Comparison of ENCODE assay signal across 1 cellular context in the genomic region with DNA sequence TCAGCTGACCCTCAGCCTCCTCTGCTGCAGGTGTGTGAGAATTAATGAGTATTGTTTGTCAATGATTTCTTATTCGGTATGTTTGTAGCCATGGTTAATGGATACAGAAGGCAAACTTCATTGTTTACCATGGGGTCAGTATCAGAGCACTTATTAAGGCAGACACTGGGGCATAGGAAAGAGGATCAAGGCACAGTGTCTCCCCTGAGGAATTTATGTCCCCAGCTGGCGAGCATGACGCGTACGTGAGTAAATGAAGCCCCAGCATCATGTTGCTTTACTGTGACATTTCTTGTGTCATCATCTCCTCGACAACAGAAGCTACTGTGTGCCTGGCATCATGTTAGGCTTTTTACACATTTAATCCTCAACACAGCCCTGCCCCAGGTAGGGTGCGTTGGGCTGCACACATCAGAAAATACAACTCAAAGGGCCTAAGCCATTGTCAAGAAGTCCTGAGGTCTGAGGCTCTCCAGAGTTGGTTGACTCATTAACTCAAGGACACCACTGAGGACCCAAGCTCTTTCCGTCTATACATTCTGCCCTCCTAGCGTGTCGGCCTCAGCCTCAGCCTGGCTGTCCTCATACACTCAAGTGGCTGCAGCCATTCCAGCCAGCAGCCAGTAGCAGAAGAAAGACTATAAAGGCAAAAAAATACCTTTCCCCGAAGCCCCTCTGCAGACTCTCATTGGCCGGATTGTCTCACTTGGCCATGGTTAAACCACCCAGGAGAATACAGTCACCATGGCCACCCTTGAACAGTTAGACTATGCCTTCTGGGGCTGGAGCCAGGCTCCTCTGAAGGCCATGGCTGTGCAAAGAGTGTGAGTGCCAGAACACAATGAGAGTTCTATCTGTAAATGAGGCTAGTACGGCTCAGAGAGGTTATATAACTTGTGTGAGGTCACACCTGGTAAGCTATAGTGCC.
TF ChIP-seq lines count a peak whose summit lies in the region.

No MANE protein-coding gene starts in this region.

TF ChIP-seq in HepG2, 621 proteins besides CTCF, POLR2A, EP300 and RAD21 (continued from another document and continues in another):
- TF ChIP-seq ZNF296 (CRISPR knock-in tag; conservative IDR thresholded peaks at IDR 0.05) (no peak), RFX5 (IDR thresholded peaks at IDR 0.05; ENCODE audit: low read depth, low read length) (no peak), MEIS1 (CRISPR knock-in tag; IDR thresholded peaks at IDR 0.05; ENCODE audit: borderline replicate concordance) (no peak), IKZF1 (IDR thresholded peaks at IDR 0.05) (no peak), ZNF44 (CRISPR knock-in tag; IDR thresholded peaks at IDR 0.05) (no peak), ZNF7 (CRISPR knock-in tag; IDR thresholded peaks at IDR 0.05) (peak; percentile 52; the same call in 1 of the 2 replicates), CENPX (CRISPR knock-in tag; IDR thresholded peaks at IDR 0.05) (no peak), ZNF598 (CRISPR knock-in tag; IDR thresholded peaks at IDR 0.05; ENCODE audit: borderline replicate concordance) (peak; percentile 73; the same call in 1 of the 2 replicates), WIZ (CRISPR knock-in tag; IDR thresholded peaks at IDR 0.05) (peak; percentile 74; the same call in 1 of the 2 replicates), PAX8 (CRISPR knock-in tag; IDR thresholded peaks at IDR 0.05; ENCODE audit: borderline replicate concordance) (no peak), NFYB (CRISPR knock-in tag; IDR thresholded peaks at IDR 0.05) (no peak), ZNF570 (CRISPR knock-in tag; IDR thresholded peaks at IDR 0.05; ENCODE audit: borderline replicate concordance) (no peak), IKZF4 (CRISPR knock-in tag; IDR thresholded peaks at IDR 0.05; ENCODE audit: borderline replicate concordance, low read depth, not compliant biosample characterization) (no peak), KDM5A (IDR thresholded peaks at IDR 0.05; ENCODE audit: borderline replicate concordance, low read length) (no peak), ARNT (IDR thresholded peaks at IDR 0.05) (no peak), SP2 (CRISPR knock-in tag; IDR thresholded peaks at IDR 0.05) (no peak), HES4 (CRISPR knock-in tag; IDR thresholded peaks at IDR 0.05; ENCODE audit: borderline replicate concordance) (no peak), MXD4 (CRISPR knock-in tag; IDR thresholded peaks at IDR 0.05) (no peak; the same call in 1 of the 2 replicates), ZNF335 (CRISPR knock-in tag; IDR thresholded peaks at IDR 0.05) (no peak), HNRNPH1 (optimal IDR thresholded peaks at IDR 0.05; ENCODE audit: low read depth, low read length) (no peak), ZFP1 (CRISPR knock-in tag; IDR thresholded peaks at IDR 0.05) (no peak), NRL (CRISPR knock-in tag; IDR thresholded peaks at IDR 0.05; ENCODE audit: borderline replicate concordance) (no peak), JDP2 (CRISPR knock-in tag; IDR thresholded peaks at IDR 0.05; ENCODE audit: borderline replicate concordance) (no peak), FOXO1 (CRISPR knock-in tag; IDR thresholded peaks at IDR 0.05) (no peak), TP53 (CRISPR knock-in tag; conservative IDR thresholded peaks at IDR 0.05) (no peak), SOX13 (IDR thresholded peaks at IDR 0.05) (no peak), SOX13 (CRISPR knock-in tag; conservative IDR thresholded peaks at IDR 0.05 in 1 of 2, IDR thresholded peaks at IDR 0.05 in 1 of 2) (peak in 1 of 2 experiments; percentile 41; a peak in 1 of 4 replicates), ZNF761 (CRISPR knock-in tag; conservative IDR thresholded peaks at IDR 0.05) (no peak), ZNF138 (CRISPR knock-in tag; IDR thresholded peaks at IDR 0.05; ENCODE audit: low read depth) (no peak), KDM1A (CRISPR knock-in tag; IDR thresholded peaks at IDR 0.05) (no peak), SRSF9 (IDR thresholded peaks at IDR 0.05; ENCODE audit: borderline replicate concordance, insufficient read depth, low read depth, low read length, poor library complexity, severe bottlenecking) (no peak), SP140L (CRISPR knock-in tag; IDR thresholded peaks at IDR 0.05; ENCODE audit: borderline replicate concordance) (no peak), HNF4A (CRISPR knock-in tag; IDR thresholded peaks at IDR 0.05) (no peak), GATA4 (IDR thresholded peaks at IDR 0.05; ENCODE audit: borderline replicate concordance, low read depth) (no peak)
- TF ChIP-seq, protein P1, sequence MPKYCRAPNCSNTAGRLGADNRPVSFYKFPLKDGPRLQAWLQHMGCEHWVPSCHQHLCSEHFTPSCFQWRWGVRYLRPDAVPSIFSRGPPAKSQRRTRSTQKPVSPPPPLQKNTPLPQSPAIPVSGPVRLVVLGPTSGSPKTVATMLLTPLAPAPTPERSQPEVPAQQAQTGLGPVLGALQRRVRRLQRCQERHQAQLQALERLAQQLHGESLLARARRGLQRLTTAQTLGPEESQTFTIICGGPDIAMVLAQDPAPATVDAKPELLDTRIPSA (CRISPR knock-in tag; IDR thresholded peaks at IDR 0.05; ENCODE audit: borderline replicate concordance), result no peak
- TF ChIP-seq, protein P2, sequence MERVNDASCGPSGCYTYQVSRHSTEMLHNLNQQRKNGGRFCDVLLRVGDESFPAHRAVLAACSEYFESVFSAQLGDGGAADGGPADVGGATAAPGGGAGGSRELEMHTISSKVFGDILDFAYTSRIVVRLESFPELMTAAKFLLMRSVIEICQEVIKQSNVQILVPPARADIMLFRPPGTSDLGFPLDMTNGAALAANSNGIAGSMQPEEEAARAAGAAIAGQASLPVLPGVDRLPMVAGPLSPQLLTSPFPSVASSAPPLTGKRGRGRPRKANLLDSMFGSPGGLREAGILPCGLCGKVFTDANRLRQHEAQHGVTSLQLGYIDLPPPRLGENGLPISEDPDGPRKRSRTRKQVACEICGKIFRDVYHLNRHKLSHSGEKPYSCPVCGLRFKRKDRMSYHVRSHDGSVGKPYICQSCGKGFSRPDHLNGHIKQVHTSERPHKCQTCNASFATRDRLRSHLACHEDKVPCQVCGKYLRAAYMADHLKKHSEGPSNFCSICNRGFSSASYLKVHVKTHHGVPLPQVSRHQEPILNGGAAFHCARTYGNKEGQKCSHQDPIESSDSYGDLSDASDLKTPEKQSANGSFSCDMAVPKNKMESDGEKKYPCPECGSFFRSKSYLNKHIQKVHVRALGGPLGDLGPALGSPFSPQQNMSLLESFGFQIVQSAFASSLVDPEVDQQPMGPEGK (CRISPR knock-in tag; IDR thresholded peaks at IDR 0.05), result no peak
- TF ChIP-seq, protein P3, sequence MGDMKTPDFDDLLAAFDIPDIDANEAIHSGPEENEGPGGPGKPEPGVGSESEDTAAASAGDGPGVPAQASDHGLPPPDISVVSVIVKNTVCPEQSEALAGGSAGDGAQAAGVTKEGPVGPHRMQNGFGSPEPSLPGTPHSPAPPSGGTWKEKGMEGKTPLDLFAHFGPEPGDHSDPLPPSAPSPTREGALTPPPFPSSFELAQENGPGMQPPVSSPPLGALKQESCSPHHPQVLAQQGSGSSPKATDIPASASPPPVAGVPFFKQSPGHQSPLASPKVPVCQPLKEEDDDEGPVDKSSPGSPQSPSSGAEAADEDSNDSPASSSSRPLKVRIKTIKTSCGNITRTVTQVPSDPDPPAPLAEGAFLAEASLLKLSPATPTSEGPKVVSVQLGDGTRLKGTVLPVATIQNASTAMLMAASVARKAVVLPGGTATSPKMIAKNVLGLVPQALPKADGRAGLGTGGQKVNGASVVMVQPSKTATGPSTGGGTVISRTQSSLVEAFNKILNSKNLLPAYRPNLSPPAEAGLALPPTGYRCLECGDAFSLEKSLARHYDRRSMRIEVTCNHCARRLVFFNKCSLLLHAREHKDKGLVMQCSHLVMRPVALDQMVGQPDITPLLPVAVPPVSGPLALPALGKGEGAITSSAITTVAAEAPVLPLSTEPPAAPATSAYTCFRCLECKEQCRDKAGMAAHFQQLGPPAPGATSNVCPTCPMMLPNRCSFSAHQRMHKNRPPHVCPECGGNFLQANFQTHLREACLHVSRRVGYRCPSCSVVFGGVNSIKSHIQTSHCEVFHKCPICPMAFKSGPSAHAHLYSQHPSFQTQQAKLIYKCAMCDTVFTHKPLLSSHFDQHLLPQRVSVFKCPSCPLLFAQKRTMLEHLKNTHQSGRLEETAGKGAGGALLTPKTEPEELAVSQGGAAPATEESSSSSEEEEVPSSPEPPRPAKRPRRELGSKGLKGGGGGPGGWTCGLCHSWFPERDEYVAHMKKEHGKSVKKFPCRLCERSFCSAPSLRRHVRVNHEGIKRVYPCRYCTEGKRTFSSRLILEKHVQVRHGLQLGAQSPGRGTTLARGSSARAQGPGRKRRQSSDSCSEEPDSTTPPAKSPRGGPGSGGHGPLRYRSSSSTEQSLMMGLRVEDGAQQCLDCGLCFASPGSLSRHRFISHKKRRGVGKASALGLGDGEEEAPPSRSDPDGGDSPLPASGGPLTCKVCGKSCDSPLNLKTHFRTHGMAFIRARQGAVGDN (CRISPR knock-in tag; IDR thresholded peaks at IDR 0.05), result no peak
- TF ChIP-seq, protein P4, sequence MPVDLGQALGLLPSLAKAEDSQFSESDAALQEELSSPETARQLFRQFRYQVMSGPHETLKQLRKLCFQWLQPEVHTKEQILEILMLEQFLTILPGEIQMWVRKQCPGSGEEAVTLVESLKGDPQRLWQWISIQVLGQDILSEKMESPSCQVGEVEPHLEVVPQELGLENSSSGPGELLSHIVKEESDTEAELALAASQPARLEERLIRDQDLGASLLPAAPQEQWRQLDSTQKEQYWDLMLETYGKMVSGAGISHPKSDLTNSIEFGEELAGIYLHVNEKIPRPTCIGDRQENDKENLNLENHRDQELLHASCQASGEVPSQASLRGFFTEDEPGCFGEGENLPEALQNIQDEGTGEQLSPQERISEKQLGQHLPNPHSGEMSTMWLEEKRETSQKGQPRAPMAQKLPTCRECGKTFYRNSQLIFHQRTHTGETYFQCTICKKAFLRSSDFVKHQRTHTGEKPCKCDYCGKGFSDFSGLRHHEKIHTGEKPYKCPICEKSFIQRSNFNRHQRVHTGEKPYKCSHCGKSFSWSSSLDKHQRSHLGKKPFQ (CRISPR knock-in tag; IDR thresholded peaks at IDR 0.05; ENCODE audit: insufficient replicate concordance), result no peak
- TF ChIP-seq, protein P5, sequence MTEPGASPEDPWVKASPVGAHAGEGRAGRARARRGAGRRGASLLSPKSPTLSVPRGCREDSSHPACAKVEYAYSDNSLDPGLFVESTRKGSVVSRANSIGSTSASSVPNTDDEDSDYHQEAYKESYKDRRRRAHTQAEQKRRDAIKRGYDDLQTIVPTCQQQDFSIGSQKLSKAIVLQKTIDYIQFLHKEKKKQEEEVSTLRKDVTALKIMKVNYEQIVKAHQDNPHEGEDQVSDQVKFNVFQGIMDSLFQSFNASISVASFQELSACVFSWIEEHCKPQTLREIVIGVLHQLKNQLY (CRISPR knock-in tag; IDR thresholded peaks at IDR 0.05), result no peak
- TF ChIP-seq, protein P6, sequence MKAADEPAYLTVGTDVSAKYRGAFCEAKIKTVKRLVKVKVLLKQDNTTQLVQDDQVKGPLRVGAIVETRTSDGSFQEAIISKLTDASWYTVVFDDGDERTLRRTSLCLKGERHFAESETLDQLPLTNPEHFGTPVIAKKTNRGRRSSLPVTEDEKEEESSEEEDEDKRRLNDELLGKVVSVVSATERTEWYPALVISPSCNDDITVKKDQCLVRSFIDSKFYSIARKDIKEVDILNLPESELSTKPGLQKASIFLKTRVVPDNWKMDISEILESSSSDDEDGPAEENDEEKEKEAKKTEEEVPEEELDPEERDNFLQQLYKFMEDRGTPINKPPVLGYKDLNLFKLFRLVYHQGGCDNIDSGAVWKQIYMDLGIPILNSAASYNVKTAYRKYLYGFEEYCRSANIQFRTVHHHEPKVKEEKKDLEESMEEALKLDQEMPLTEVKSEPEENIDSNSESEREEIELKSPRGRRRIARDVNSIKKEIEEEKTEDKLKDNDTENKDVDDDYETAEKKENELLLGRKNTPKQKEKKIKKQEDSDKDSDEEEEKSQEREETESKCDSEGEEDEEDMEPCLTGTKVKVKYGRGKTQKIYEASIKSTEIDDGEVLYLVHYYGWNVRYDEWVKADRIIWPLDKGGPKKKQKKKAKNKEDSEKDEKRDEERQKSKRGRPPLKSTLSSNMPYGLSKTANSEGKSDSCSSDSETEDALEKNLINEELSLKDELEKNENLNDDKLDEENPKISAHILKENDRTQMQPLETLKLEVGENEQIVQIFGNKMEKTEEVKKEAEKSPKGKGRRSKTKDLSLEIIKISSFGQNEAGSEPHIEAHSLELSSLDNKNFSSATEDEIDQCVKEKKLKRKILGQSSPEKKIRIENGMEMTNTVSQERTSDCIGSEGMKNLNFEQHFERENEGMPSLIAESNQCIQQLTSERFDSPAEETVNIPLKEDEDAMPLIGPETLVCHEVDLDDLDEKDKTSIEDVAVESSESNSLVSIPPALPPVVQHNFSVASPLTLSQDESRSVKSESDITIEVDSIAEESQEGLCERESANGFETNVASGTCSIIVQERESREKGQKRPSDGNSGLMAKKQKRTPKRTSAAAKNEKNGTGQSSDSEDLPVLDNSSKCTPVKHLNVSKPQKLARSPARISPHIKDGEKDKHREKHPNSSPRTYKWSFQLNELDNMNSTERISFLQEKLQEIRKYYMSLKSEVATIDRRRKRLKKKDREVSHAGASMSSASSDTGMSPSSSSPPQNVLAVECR (CRISPR knock-in tag; IDR thresholded peaks at IDR 0.05; ENCODE audit: borderline replicate concordance), result peak; percentile 29; the same call in 1 of the 2 replicates
- TF ChIP-seq, protein P7, sequence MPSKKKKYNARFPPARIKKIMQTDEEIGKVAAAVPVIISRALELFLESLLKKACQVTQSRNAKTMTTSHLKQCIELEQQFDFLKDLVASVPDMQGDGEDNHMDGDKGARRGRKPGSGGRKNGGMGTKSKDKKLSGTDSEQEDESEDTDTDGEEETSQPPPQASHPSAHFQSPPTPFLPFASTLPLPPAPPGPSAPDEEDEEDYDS (CRISPR knock-in tag; IDR thresholded peaks at IDR 0.05), result peak; percentile 14; the same call in 1 of the 2 replicates
- TF ChIP-seq, protein P8, sequence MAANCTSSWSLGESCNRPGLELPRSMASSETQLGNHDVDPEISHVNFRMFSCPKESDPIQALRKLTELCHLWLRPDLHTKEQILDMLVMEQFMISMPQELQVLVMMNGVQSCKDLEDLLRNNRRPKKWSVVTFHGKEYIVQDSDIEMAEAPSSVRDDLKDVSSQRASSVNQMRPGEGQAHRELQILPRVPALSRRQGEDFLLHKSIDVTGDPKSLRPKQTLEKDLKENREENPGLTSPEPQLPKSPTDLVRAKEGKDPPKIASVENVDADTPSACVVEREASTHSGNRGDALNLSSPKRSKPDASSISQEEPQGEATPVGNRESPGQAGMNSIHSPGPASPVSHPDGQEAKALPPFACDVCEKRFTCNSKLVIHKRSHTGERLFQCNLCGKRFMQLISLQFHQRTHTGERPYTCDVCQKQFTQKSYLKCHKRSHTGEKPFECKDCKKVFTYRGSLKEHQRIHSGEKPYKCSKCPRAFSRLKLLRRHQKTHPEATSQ (CRISPR knock-in tag; IDR thresholded peaks at IDR 0.05; ENCODE audit: borderline replicate concordance), result no peak
- TF ChIP-seq, protein P9, sequence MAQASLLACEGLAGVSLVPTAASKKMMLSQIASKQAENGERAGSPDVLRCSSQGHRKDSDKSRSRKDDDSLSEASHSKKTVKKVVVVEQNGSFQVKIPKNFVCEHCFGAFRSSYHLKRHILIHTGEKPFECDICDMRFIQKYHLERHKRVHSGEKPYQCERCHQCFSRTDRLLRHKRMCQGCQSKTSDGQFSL (CRISPR knock-in tag; IDR thresholded peaks at IDR 0.05), result no peak
- TF ChIP-seq, protein P10, sequence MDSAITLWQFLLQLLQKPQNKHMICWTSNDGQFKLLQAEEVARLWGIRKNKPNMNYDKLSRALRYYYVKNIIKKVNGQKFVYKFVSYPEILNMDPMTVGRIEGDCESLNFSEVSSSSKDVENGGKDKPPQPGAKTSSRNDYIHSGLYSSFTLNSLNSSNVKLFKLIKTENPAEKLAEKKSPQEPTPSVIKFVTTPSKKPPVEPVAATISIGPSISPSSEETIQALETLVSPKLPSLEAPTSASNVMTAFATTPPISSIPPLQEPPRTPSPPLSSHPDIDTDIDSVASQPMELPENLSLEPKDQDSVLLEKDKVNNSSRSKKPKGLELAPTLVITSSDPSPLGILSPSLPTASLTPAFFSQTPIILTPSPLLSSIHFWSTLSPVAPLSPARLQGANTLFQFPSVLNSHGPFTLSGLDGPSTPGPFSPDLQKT (CRISPR knock-in tag; IDR thresholded peaks at IDR 0.05; ENCODE audit: borderline replicate concordance), result no peak
